Comparison of ENCODE assay signal across 12 cellular contexts in genomic region chr1:203129501-203130231, GRCh38. TPM values are rescaled to one million over a fixed set of nuclear protein-coding genes. Genes with fewer than 3 reads are reported as not detected.
DNase-seq lines count a peak whose midpoint lies in the region; ATAC-seq and TF ChIP-seq lines count a peak whose summit lies in the region.
"Had no signal": no experiment of that assay in that cellular context is flagged by ENCODE, and none has a peak within 500 bp of the region (broad histone marks: within the 10 kb centered on the region; RNA-seq: fewer than 3 reads in every experiment).

No MANE protein-coding gene starts in this region.

- TF ChIP-seq CTCF in LNCaP clone FGC (IDR thresholded peaks at IDR 0.05; ENCODE audit: control insufficient read depth, extremely low read depth, insufficient read depth) (no peak), neural cell (IDR thresholded peaks at IDR 0.05; ENCODE audit: poor library complexity, severe bottlenecking) (no peak), endothelial cell (IDR thresholded peaks at IDR 0.05; ENCODE audit: unreplicated experiment) (no peak)

- no peaks in the 10 kb centered on the region for H3K9me2 ChIP-seq in neural cell (ENCODE audit: insufficient read depth, low read length)

- no peak overlapping the region for H3K4me3 ChIP-seq in LNCaP clone FGC (ENCODE audit: low read depth, low read length)
- H3K4me3 ChIP-seq in neural cell (ENCODE audit: low read length) = peak overlapping the region; percentile 74

- H3K27ac ChIP-seq in neural cell (ENCODE audit: low read length) = no peak overlapping the region

- no peak overlapping the region for H3K9ac ChIP-seq in neural cell (ENCODE audit: low read length)

- no peaks in the 10 kb centered on the region for H3K36me3 ChIP-seq in neural cell (ENCODE audit: insufficient read depth, low read length)

- peak overlapping the region; percentile 15 for H3K4me3 Mint-ChIP-seq in dendritic cell treated with granulocyte-macrophage colony-stimulating factor and Interleukin-4, amounts not matched to agents 40 ng/mL and 50 ng/mL, for 4 days
- no peak overlapping the region for H3K4me3 Mint-ChIP-seq in activated T-helper 17 cell treated with anti-CD3 and anti-CD28 coated beads, Interleukin-2, amount 50 U/mL, for 72 hours
- no peak overlapping the region for H3K4me3 Mint-ChIP-seq in endothelial cell (ENCODE audit: unreplicated experiment)

- no peaks in the 10 kb centered on the region for H3K36me3 Mint-ChIP-seq in dendritic cell treated with granulocyte-macrophage colony-stimulating factor and Interleukin-4, amounts not matched to agents 40 ng/mL and 50 ng/mL, for 4 days (ENCODE audit: low read depth)
- no peaks in the 10 kb centered on the region for H3K36me3 Mint-ChIP-seq in activated T-helper 17 cell treated with anti-CD3 and anti-CD28 coated beads, Interleukin-2, amount 50 U/mL, for 72 hours (ENCODE audit: low read depth)
- no peaks in the 10 kb centered on the region for H3K36me3 Mint-ChIP-seq in endothelial cell (ENCODE audit: low read depth, unreplicated experiment)

- no peak overlapping the region for H2AFZ ChIP-seq in neural cell (ENCODE audit: low read depth, low read length)

- DNase-seq in C1 segment of cervical spinal cord (lab: John Stamatoyannopoulos, UW) (peak in 12 of 14 donors; percentile 46 to 88 (median 82)), LNCaP clone FGC (ENCODE audit: low read depth) (peak; percentile 15), T-helper 1 cell (no peak), endothelial cell (ENCODE audit: low spot score) (no peak)
- DNase-seq: amniotic stem cell, NCI-H146 had no signal

- peaks cover 23% of the 10 kb centered on the region for H3K27me3 ChIP-seq in neural cell (ENCODE audit: insufficient read depth, low read depth, low read length)

- H3F3A ChIP-seq in neural cell (ENCODE audit: insufficient read depth, low read length, poor library complexity, severe bottlenecking) = no peaks in the 10 kb centered on the region

- no peaks in the 10 kb centered on the region for H3K9me3 ChIP-seq in neural cell (ENCODE audit: low read length)

- ATAC-seq in activated T-helper 17 cell treated with anti-CD3 and anti-CD28 coated beads, Interleukin-2, amount 50 U/mL, for 72 hours (replicated peaks) = no peak
- ATAC-seq in GM21825 (IDR thresholded peaks at IDR 0.05; ENCODE audit: unreplicated experiment) = no peak

- H4K20me1 ChIP-seq in neural cell (ENCODE audit: insufficient read depth) = no peaks in the 10 kb centered on the region

- TF ChIP-seq EP300 in neural cell (conservative IDR thresholded peaks at IDR 0.05; ENCODE audit: poor library complexity, severe bottlenecking) = no peak

- H3K4me2 ChIP-seq in neural cell (ENCODE audit: low read length) = no peak overlapping the region

- no peak for TF ChIP-seq RAD21 in neural cell (conservative IDR thresholded peaks at IDR 0.05)

- H3K9me3 Mint-ChIP-seq in dendritic cell treated with granulocyte-macrophage colony-stimulating factor and Interleukin-4, amounts not matched to agents 40 ng/mL and 50 ng/mL, for 4 days = no peaks in the 10 kb centered on the region
- no peaks in the 10 kb centered on the region for H3K9me3 Mint-ChIP-seq in activated T-helper 17 cell treated with anti-CD3 and anti-CD28 coated beads, Interleukin-2, amount 50 U/mL, for 72 hours
- H3K9me3 Mint-ChIP-seq in endothelial cell (ENCODE audit: unreplicated experiment) = no peaks in the 10 kb centered on the region

- no peak overlapping the region for H3K27ac Mint-ChIP-seq in dendritic cell treated with granulocyte-macrophage colony-stimulating factor and Interleukin-4, amounts not matched to agents 40 ng/mL and 50 ng/mL, for 4 days
- H3K27ac Mint-ChIP-seq in activated T-helper 17 cell treated with anti-CD3 and anti-CD28 coated beads, Interleukin-2, amount 50 U/mL, for 72 hours = no peak overlapping the region
- H3K27ac Mint-ChIP-seq in endothelial cell (ENCODE audit: unreplicated experiment) = no peak overlapping the region

- H3K4me1 Mint-ChIP-seq in dendritic cell treated with granulocyte-macrophage colony-stimulating factor and Interleukin-4, amounts not matched to agents 40 ng/mL and 50 ng/mL, for 4 days (ENCODE audit: low read depth) = peaks cover 72% of the 10 kb centered on the region
- H3K4me1 Mint-ChIP-seq in activated T-helper 17 cell treated with anti-CD3 and anti-CD28 coated beads, Interleukin-2, amount 50 U/mL, for 72 hours = peaks cover 7% of the 10 kb centered on the region
- H3K4me1 Mint-ChIP-seq in endothelial cell (ENCODE audit: unreplicated experiment) = peaks cover 41% of the 10 kb centered on the region

- intact Hi-C loops in dendritic cell treated with granulocyte-macrophage colony-stimulating factor and Interleukin-4, amounts not matched to agents 40 ng/mL and 50 ng/mL, for 4 days (cut with micrococcal nuclease) = no loop called here

- H3K79me2 ChIP-seq in neural cell (replicated peaks; ENCODE audit: insufficient read depth, low read length) = no peaks in the 10 kb centered on the region

- H3K27me3 Mint-ChIP-seq in dendritic cell treated with granulocyte-macrophage colony-stimulating factor and Interleukin-4, amounts not matched to agents 40 ng/mL and 50 ng/mL, for 4 days = peaks cover 46% of the 10 kb centered on the region
- peaks cover 39% of the 10 kb centered on the region for H3K27me3 Mint-ChIP-seq in activated T-helper 17 cell treated with anti-CD3 and anti-CD28 coated beads, Interleukin-2, amount 50 U/mL, for 72 hours
- H3K27me3 Mint-ChIP-seq in endothelial cell (ENCODE audit: unreplicated experiment) = peaks cover 16% of the 10 kb centered on the region

TF ChIP-seq in neural cell, 6 proteins besides CTCF, POLR2A, EP300 and RAD21:
- no peak for TF ChIP-seq EZH2 (IDR thresholded peaks at IDR 0.05; ENCODE audit: borderline replicate concordance, insufficient read depth, low read length, poor library complexity, severe bottlenecking)
- TF ChIP-seq SMC3 (conservative IDR thresholded peaks at IDR 0.05; ENCODE audit: poor library complexity) = no peak
- no peak for TF ChIP-seq MXI1 (conservative IDR thresholded peaks at IDR 0.05; ENCODE audit: poor library complexity, severe bottlenecking)
- TF ChIP-seq, protein P1, sequence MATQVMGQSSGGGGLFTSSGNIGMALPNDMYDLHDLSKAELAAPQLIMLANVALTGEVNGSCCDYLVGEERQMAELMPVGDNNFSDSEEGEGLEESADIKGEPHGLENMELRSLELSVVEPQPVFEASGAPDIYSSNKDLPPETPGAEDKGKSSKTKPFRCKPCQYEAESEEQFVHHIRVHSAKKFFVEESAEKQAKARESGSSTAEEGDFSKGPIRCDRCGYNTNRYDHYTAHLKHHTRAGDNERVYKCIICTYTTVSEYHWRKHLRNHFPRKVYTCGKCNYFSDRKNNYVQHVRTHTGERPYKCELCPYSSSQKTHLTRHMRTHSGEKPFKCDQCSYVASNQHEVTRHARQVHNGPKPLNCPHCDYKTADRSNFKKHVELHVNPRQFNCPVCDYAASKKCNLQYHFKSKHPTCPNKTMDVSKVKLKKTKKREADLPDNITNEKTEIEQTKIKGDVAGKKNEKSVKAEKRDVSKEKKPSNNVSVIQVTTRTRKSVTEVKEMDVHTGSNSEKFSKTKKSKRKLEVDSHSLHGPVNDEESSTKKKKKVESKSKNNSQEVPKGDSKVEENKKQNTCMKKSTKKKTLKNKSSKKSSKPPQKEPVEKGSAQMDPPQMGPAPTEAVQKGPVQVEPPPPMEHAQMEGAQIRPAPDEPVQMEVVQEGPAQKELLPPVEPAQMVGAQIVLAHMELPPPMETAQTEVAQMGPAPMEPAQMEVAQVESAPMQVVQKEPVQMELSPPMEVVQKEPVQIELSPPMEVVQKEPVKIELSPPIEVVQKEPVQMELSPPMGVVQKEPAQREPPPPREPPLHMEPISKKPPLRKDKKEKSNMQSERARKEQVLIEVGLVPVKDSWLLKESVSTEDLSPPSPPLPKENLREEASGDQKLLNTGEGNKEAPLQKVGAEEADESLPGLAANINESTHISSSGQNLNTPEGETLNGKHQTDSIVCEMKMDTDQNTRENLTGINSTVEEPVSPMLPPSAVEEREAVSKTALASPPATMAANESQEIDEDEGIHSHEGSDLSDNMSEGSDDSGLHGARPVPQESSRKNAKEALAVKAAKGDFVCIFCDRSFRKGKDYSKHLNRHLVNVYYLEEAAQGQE (IDR thresholded peaks at IDR 0.05; ENCODE audit: borderline replicate concordance) = no peak
- no peak for TF ChIP-seq POLR2AphosphoS5 (IDR thresholded peaks at IDR 0.05)
- no peak for TF ChIP-seq TAF1 (IDR thresholded peaks at IDR 0.05; ENCODE audit: low read depth)

RNA-seq across cellular contexts. Expression of gene ADORA1, which starts 2.1 kb away (rescaled TPM):
- polyA plus RNA-seq in neural cell = 7.2 and 18.0 TPM in 2 replicates
- 10.0 and 18.3 TPM in 2 replicates for polyA minus RNA-seq in neural cell
- not detected for total RNA-seq in activated T-helper 17 cell treated with anti-CD3 and anti-CD28 coated beads, Interleukin-2, amount 50 U/mL, for 72 hours
- 16.3 TPM for total RNA-seq in endothelial cell (ENCODE audit: unreplicated experiment)
- total RNA-seq: glomerular endothelial cell had no signal

RNA-seq across cellular contexts. Expression of gene MYOG, which starts 43.9 kb away (rescaled TPM):
- not detected in 2 replicates for polyA plus RNA-seq in neural cell
- polyA minus RNA-seq in neural cell = not detected in 2 replicates
- total RNA-seq in activated T-helper 17 cell treated with anti-CD3 and anti-CD28 coated beads, Interleukin-2, amount 50 U/mL, for 72 hours = not detected
- 15.7 TPM for total RNA-seq in endothelial cell (ENCODE audit: unreplicated experiment)
- total RNA-seq: glomerular endothelial cell, subcutaneous adipose tissue had no signal

RNA-seq across cellular contexts. Expression of gene MYBPH, which starts 46.0 kb away (rescaled TPM):
- not detected in 2 replicates for polyA plus RNA-seq in neural cell
- polyA minus RNA-seq in neural cell = not detected in 2 replicates
- not detected for total RNA-seq in activated T-helper 17 cell treated with anti-CD3 and anti-CD28 coated beads, Interleukin-2, amount 50 U/mL, for 72 hours
- total RNA-seq in endothelial cell (ENCODE audit: unreplicated experiment) = not detected
- total RNA-seq: glomerular endothelial cell, subcutaneous adipose tissue had no signal

RNA-seq across cellular contexts. Expression of gene CHI3L1, which starts 56.8 kb away (rescaled TPM):
- not detected in 2 replicates for polyA plus RNA-seq in neural cell
- polyA minus RNA-seq in neural cell = not detected in 2 replicates
- not detected for total RNA-seq in activated T-helper 17 cell treated with anti-CD3 and anti-CD28 coated beads, Interleukin-2, amount 50 U/mL, for 72 hours
- 0.21 TPM for total RNA-seq in endothelial cell (ENCODE audit: unreplicated experiment)

Comparison
In these comparisons a context has a peak if more than half of its experiments do, and no peak if none do; other contexts are left out.
1. DNase-seq: peak in C1 segment of cervical spinal cord (12 of 14) and LNCaP clone FGC (single experiment); none in T-helper 1 cell (0 of 5) and endothelial cell (single experiment).
2. RNA of gene ADORA1, which starts 2.1 kb away (total RNA-seq): 16.3 TPM in endothelial cell (single experiment); not detected in activated T-helper 17 cell treated with anti-CD3 and anti-CD28 coated beads, Interleukin-2, amount 50 U/mL, for 72 hours; every median in the first group is over 10 times any median in the second.
3. RNA of gene MYOG, which starts 43.9 kb away (total RNA-seq): 15.7 TPM in endothelial cell (single experiment); not detected in activated T-helper 17 cell treated with anti-CD3 and anti-CD28 coated beads, Interleukin-2, amount 50 U/mL, for 72 hours; every median in the first group is over 10 times any median in the second.